In genomic region chr19:30379841-30380610, GRCh38 we compare ENCODE assay signal across 22 cellular contexts. TPM values are rescaled to one million over a fixed set of nuclear protein-coding genes. Genes with fewer than 3 reads are reported as not detected.
"Had no signal": no experiment of that assay in that cellular context is flagged by ENCODE, and none has a peak within 500 bp of the region (broad histone marks: within the 10 kb centered on the region; RNA-seq: fewer than 3 reads in every experiment).

No MANE protein-coding gene starts in this region.

- H3K36me3 ChIP-seq: left ventricle myocardium inferior, lower lobe of right lung, neutrophil, thyroid gland had no signal

- H3K4me3 ChIP-seq: hepatocyte, left ventricle myocardium inferior, lower lobe of right lung, skin epidermis, thyroid gland had no signal

- H3K9me3 ChIP-seq: left ventricle myocardium inferior, lower lobe of right lung, neutrophil, thyroid gland had no signal

- H3K27me3 ChIP-seq: thyroid gland had no signal

- H3K27ac Mint-ChIP-seq: dendritic cell treated with granulocyte-macrophage colony-stimulating factor and Interleukin-4, amounts not matched to agents 40 ng/mL and 50 ng/mL, for 4 days; endodermal cell; memory B cell; naive thymus-derived CD4-positive, alpha-beta T cell; nephron progenitor cell; stimulated activated naive B cell treated with anti-CD40 and anti-IgM and Interleukin-4, amounts not matched to agents 10 μg/mL and 1 μg/mL and 100 μg/mL, for 72 hours; stimulated activated naive CD8-positive, alpha-beta T cell treated with anti-CD3 and anti-CD28 coated beads, Interleukin-15, amount 100 ng/mL, for 72 hours; type B pancreatic cell had no signal

- H3K4me1 Mint-ChIP-seq: endodermal cell; memory B cell; nephron progenitor cell; stimulated activated naive B cell treated with anti-CD40 and anti-IgM and Interleukin-4, amounts not matched to agents 10 μg/mL and 1 μg/mL and 100 μg/mL, for 72 hours; stimulated activated naive CD8-positive, alpha-beta T cell treated with anti-CD3 and anti-CD28 coated beads, Interleukin-15, amount 100 ng/mL, for 72 hours had no signal

- H3K36me3 Mint-ChIP-seq: memory B cell; naive thymus-derived CD4-positive, alpha-beta T cell; stimulated activated naive B cell treated with anti-CD40 and anti-IgM and Interleukin-4, amounts not matched to agents 10 μg/mL and 1 μg/mL and 100 μg/mL, for 72 hours; type B pancreatic cell had no signal

- H3K9me3 Mint-ChIP-seq: dendritic cell treated with granulocyte-macrophage colony-stimulating factor and Interleukin-4, amounts not matched to agents 40 ng/mL and 50 ng/mL, for 4 days; endodermal cell; nephron progenitor cell; stimulated activated naive CD8-positive, alpha-beta T cell treated with anti-CD3 and anti-CD28 coated beads, Interleukin-15, amount 100 ng/mL, for 72 hours; type B pancreatic cell had no signal

- H3K27ac ChIP-seq: foreskin keratinocyte, hepatocyte, left ventricle myocardium inferior, lower lobe of right lung, neutrophil, skin epidermis, thyroid gland had no signal

- DNase-seq: central memory CD4-positive, alpha-beta T cell; endodermal cell; erythroblast; foreskin keratinocyte; left ventricle myocardium inferior; lower lobe of right lung; naive thymus-derived CD4-positive, alpha-beta T cell; nephron progenitor cell; stimulated activated CD4-positive, alpha-beta T cell treated with anti-CD3 and anti-CD28 coated beads, Interleukin-2, amount 100 ng/mL, for 24 hours; stimulated activated CD4-positive, alpha-beta T cell treated with anti-CD3 and anti-CD28 coated beads, Interleukin-4, amount 100 ng/mL, for 4 hours; stimulated activated naive B cell treated with anti-CD40 and anti-IgM and Interleukin-4, amounts not matched to agents 10 μg/mL and 1 μg/mL and 100 μg/mL, for 72 hours; stimulated activated naive CD8-positive, alpha-beta T cell treated with anti-CD3 and anti-CD28 coated beads, Interleukin-15, amount 100 ng/mL, for 72 hours; thyroid gland had no signal

- H3K4me1 ChIP-seq: foreskin keratinocyte, lower lobe of right lung had no signal

- H3K4me3 Mint-ChIP-seq: dendritic cell treated with granulocyte-macrophage colony-stimulating factor and Interleukin-4, amounts not matched to agents 40 ng/mL and 50 ng/mL, for 4 days; endodermal cell; memory B cell; naive thymus-derived CD4-positive, alpha-beta T cell; nephron progenitor cell; stimulated activated naive B cell treated with anti-CD40 and anti-IgM and Interleukin-4, amounts not matched to agents 10 μg/mL and 1 μg/mL and 100 μg/mL, for 72 hours; stimulated activated naive CD8-positive, alpha-beta T cell treated with anti-CD3 and anti-CD28 coated beads, Interleukin-15, amount 100 ng/mL, for 72 hours; type B pancreatic cell had no signal

RNA-seq across cellular contexts. Expression of gene ZNF536, which starts 7.8 kb away (rescaled TPM):
- total RNA-seq: endodermal cell; endothelial cell of umbilical vein; foreskin keratinocyte; naive thymus-derived CD4-positive, alpha-beta T cell; osteoblast; pulmonary artery endothelial cell had no signal
- polyA plus RNA-seq: endothelial cell of umbilical vein; foreskin keratinocyte; naive thymus-derived CD4-positive, alpha-beta T cell had no signal
